8 cellular contexts compared by ENCODE assay signal in the genomic region with DNA sequence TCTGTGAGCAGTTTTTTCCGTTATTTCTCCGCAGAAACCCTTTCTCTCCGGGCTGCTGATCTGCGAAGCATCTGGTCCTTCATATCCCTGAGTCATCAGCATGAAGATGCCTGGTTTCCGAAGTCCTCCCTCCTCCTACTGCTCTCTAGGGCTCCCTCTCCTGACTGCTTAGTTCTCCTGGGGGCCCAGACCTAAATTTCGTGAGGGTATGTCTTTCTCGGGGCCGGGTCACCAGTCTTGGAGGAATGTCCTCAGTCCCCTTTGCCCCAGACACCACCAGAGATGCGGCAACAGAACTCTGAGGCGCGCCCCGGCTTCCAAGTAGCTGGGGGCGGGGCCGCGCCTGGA. TPM values are rescaled to one million over a fixed set of nuclear protein-coding genes. Genes with fewer than 3 reads are reported as not detected.
DNase-seq lines count a peak whose midpoint lies in the region; ATAC-seq and TF ChIP-seq lines count a peak whose summit lies in the region.

No MANE protein-coding gene starts in this region.

- TF ChIP-seq RAD21 in HCT116 (IDR thresholded peaks at IDR 0.05; ENCODE audit: low read depth) = 0 out of 2 replicates have a peak, but pooled peaks have one; percentile 22

- H3K27ac ChIP-seq in HCT116 (ENCODE audit: low read depth, low read length) (peak overlapping the region; percentile 61), esophagus muscularis mucosa (replicated peaks in 1 of 4) (peak overlapping the region in 1 of 4 donors; percentile 57), neutrophil (no peak overlapping the region)

- H3K27ac Mint-ChIP-seq in Calu3 (ENCODE audit: unreplicated experiment) = peak overlapping the region; percentile 50

- peak overlapping the region; percentile 90 for H3K4me2 ChIP-seq in HCT116 (ENCODE audit: low read length)

- under 1% methylated on average over 8 of the region's 15 CpGs for WGBS in esophagus muscularis mucosa

- POLR2A ChIA-PET in HCT116 (lab: Charles Lee) = interaction anchor here (0.6 to 1.2 kb wide), 5 partner anchors 14 to 213 kb away, joined by 3 to 4 read pairs (median 3); a partner anchor contains a TSS

- BruUV-seq in Calu3 (replicated peaks; lab: Mats Ljungman, UMichigan) (no TSS peak), HCT116 (replicated peaks; lab: Mats Ljungman, UMichigan) (no TSS peak)

- peak overlapping the region; percentile 90 for H3K4me3 Mint-ChIP-seq in Calu3 (ENCODE audit: low read depth, unreplicated experiment)

- H3K27me3 ChIP-seq in HCT116 (ENCODE audit: insufficient read depth, low read length) (0 out of 2 replicates have a peak, but pooled peaks cover under 1% of the 10 kb centered on the region), esophagus muscularis mucosa (peaks cover 0 to 53% (median 2%) of the 10 kb centered on the region in 4 donors), neutrophil (peaks cover 99% of the 10 kb centered on the region)

- peak overlapping the region; percentile 48 for H3K9ac ChIP-seq in HCT116 (ENCODE audit: low read length)

- ATAC-seq in HCT116 (peak; percentile 39), GM21423 (IDR thresholded peaks at IDR 0.05; ENCODE audit: unreplicated experiment) (no peak), HG03460 (IDR thresholded peaks at IDR 0.05; ENCODE audit: unreplicated experiment) (no peak)

- H3K9me3 ChIP-seq in HCT116 (ENCODE audit: control insufficient read depth in 1 of 2, insufficient read depth in 1 of 2, low read depth in 1 of 2, low read length in 2 of 2) (no peaks in the 10 kb centered on the region), esophagus muscularis mucosa (no peaks in the 10 kb centered on the region), neutrophil (no peaks in the 10 kb centered on the region)

- peaks cover 12% of the 10 kb centered on the region for H3K27me3 Mint-ChIP-seq in Calu3 (ENCODE audit: unreplicated experiment)

- no peaks in the 10 kb centered on the region for H3K9me2 ChIP-seq in HCT116 (ENCODE audit: insufficient read depth)

- H4K20me1 ChIP-seq in HCT116 (ENCODE audit: insufficient read depth) = no peaks in the 10 kb centered on the region

- H3K4me1 Mint-ChIP-seq in Calu3 (ENCODE audit: low read depth, unreplicated experiment) = peaks cover 15% of the 10 kb centered on the region

- no peaks in the 10 kb centered on the region for H3K9me3 Mint-ChIP-seq in Calu3 (ENCODE audit: low read depth, unreplicated experiment)

- intact Hi-C loops in Calu3 (cut with micrococcal nuclease; ENCODE audit: unreplicated experiment) (no loop called here), HCT116 (cut with micrococcal nuclease) (loop anchor here (2.0 kb wide), 1 partner anchor 98 kb away; no protein-coding TSS in a partner anchor), esophagus muscularis mucosa (cut with DNase I) (loop anchor here (10.0 kb wide), 1 partner anchor 96 kb away; no protein-coding TSS in a partner anchor)

- TF ChIP-seq POLR2A in HCT116 (IDR thresholded peaks at IDR 0.05; ENCODE audit: borderline replicate concordance, extremely low read depth, insufficient read depth, insufficient read length) (no peak), esophagus muscularis mucosa (IDR thresholded peaks at IDR 0.05; ENCODE audit: low read depth) (no peak)

- H2AFZ ChIP-seq in HCT116 (ENCODE audit: low read depth, low read length, poor library complexity, severe bottlenecking) = peak overlapping the region; percentile 24

- no peaks in the 10 kb centered on the region for H3K79me2 ChIP-seq in HCT116 (ENCODE audit: insufficient read depth, low read length)

- DNase-seq in Calu3 (no peak), HCT116 (ENCODE audit: low read depth, low spot score) (no peak), SHP77 treated with DMSO at 0.1 percent for 48 hours (lab: John Stamatoyannopoulos, UW) (peak; percentile 85), esophagus muscularis mucosa (ENCODE audit: extremely low spot score) (no peak), middle frontal gyrus (ENCODE audit: extremely low spot score, low spot score) (no peak)

- CTCF ChIA-PET in Calu3 (lab: Charles Lee) (interaction anchor here (0.6 to 1.4 kb wide), 10 partner anchors 12 to 323 kb away, joined by 3 to 11 read pairs (median 3); a partner anchor contains a TSS), HCT116 (lab: Charles Lee) (interaction anchor here (0.7 to 1.3 kb wide), 3 partner anchors 26 to 99 kb away, joined by 3 to 5 read pairs (median 5); no protein-coding TSS in a partner anchor)

- no peak for TF ChIP-seq EP300 in esophagus muscularis mucosa (IDR thresholded peaks at IDR 0.05)

- peak overlapping the region; percentile 44 to 60 for H3K4me3 ChIP-seq in HCT116 (replicated peaks in 1 of 2; ENCODE audit: low read depth in 1 of 2, low read length in 2 of 2)
- H3K4me3 ChIP-seq in esophagus muscularis mucosa = peak overlapping the region; percentile 53 to 66 (median 58)
- H3K4me3 ChIP-seq in neutrophil (ENCODE audit: low read depth in 1 of 2, low read length in 1 of 2) = peak overlapping the region; percentile 63 to 67

- peaks cover 33% of the 10 kb centered on the region for H3K36me3 Mint-ChIP-seq in Calu3 (ENCODE audit: insufficient read depth, unreplicated experiment)

- H3K36me3 ChIP-seq in HCT116 (ENCODE audit: control insufficient read depth in 1 of 2, insufficient read depth in 2 of 2, low read length in 2 of 2) (no peaks in the 10 kb centered on the region), esophagus muscularis mucosa (no peaks in the 10 kb centered on the region), neutrophil (no peaks in the 10 kb centered on the region)

- RAD21 ChIA-PET in HCT116 (lab: Charles Lee; ENCODE audit: low non-redundant PET in 1 of 2, low total read pairs in 2 of 2, uncharacterized antibody in 2 of 2, unreplicated experiment in 2 of 2) = no interaction called here

- TF ChIP-seq CTCF in Calu3 (IDR thresholded peaks at IDR 0.05; ENCODE audit: unreplicated experiment) (no peak), HCT116 (IDR thresholded peaks at IDR 0.05 in 2 of 3, conservative IDR thresholded peaks at IDR 0.05 in 1 of 3; ENCODE audit: borderline replicate concordance in 1 of 3, insufficient read depth in 1 of 3, low read depth in 2 of 3, low read length in 2 of 3) (peak in 1 of 3 experiments; percentile 13; a peak in 1 of 6 replicates), esophagus muscularis mucosa (IDR thresholded peaks at IDR 0.05) (no peak), neutrophil (IDR thresholded peaks at IDR 0.05) (no peak)

- H3K4me1 ChIP-seq in HCT116 (ENCODE audit: control insufficient read depth in 1 of 2, insufficient read depth in 2 of 2, low read length in 2 of 2) (peaks cover 10 to 21% of the 10 kb centered on the region in 2 experiments), esophagus muscularis mucosa (peaks cover 13 to 26% (median 18%) of the 10 kb centered on the region in 4 donors), neutrophil (ENCODE audit: control insufficient read depth in 1 of 2, insufficient read depth in 1 of 2, low read depth in 1 of 2, low read length in 1 of 2) (peaks cover 10 to 14% of the 10 kb centered on the region in 2 experiments)

TF ChIP-seq in HCT116, 20 proteins besides CTCF, POLR2A, EP300 and RAD21:
- TF ChIP-seq TCF7L2 (IDR thresholded peaks at IDR 0.05; ENCODE audit: borderline replicate concordance, extremely low read depth, insufficient read depth, insufficient read length) (no peak), EZH2 (IDR thresholded peaks at IDR 0.05) (no peak), JUND (IDR thresholded peaks at IDR 0.05) (no peak), CEBPB (IDR thresholded peaks at IDR 0.05; ENCODE audit: low read depth) (no peak), EGR1 (IDR thresholded peaks at IDR 0.05; ENCODE audit: low read depth) (no peak), POLR2AphosphoS5 (IDR thresholded peaks at IDR 0.05; ENCODE audit: low read depth, low read length) (no peak; the same call in 1 of the 2 replicates), SRF (IDR thresholded peaks at IDR 0.05; ENCODE audit: low read depth) (no peak), YY1 (IDR thresholded peaks at IDR 0.05; ENCODE audit: extremely low read depth, insufficient replicate concordance, low read depth, low read length) (no peak)
- TF ChIP-seq, protein P1, sequence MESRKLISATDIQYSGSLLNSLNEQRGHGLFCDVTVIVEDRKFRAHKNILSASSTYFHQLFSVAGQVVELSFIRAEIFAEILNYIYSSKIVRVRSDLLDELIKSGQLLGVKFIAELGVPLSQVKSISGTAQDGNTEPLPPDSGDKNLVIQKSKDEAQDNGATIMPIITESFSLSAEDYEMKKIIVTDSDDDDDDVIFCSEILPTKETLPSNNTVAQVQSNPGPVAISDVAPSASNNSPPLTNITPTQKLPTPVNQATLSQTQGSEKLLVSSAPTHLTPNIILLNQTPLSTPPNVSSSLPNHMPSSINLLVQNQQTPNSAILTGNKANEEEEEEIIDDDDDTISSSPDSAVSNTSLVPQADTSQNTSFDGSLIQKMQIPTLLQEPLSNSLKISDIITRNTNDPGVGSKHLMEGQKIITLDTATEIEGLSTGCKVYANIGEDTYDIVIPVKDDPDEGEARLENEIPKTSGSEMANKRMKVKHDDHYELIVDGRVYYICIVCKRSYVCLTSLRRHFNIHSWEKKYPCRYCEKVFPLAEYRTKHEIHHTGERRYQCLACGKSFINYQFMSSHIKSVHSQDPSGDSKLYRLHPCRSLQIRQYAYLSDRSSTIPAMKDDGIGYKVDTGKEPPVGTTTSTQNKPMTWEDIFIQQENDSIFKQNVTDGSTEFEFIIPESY (IDR thresholded peaks at IDR 0.05; ENCODE audit: extremely low read depth, insufficient replicate concordance, low read length) = no peak
- TF ChIP-seq, protein P2, sequence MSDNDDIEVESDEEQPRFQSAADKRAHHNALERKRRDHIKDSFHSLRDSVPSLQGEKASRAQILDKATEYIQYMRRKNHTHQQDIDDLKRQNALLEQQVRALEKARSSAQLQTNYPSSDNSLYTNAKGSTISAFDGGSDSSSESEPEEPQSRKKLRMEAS (IDR thresholded peaks at IDR 0.05) = no peak

RNA-seq across cellular contexts. Expression of a gene that starts 0.6 kb away (rescaled TPM):
- total RNA-seq in Calu3 (2022) (25.7 and 31.6 TPM in 2 replicates), HCT116 (2021; ENCODE audit: unreplicated experiment) (18.2 TPM), esophagus muscularis mucosa (1 to 10 TPM in 1 of 4 donors, under 1 TPM in 3; 0.17 to 1.2 (median 0.77) TPM)
- polyA plus RNA-seq in HCT116 (2012) = 7.0 and 7.2 TPM in 2 replicates
